18 cellular contexts compared by ENCODE assay signal in the genomic region with DNA sequence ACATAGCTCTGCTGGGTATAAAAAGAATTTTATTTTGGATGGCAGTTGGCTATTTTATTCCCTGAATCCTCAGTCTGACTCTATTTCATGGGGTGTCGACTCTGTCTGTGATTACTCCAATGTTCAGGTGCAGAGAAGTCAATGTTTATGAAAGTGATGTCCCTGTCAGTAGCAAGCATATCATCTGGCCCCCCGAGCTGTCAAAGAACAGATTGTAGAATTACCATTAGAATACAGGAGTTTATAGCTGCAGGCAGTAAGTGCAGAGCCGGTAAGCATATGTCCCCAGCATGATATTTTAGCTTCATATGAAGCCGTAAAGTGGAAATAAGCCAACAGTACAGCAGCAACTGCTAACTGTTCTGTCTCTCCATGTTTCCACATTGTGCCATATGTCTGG.
"Had no signal": no experiment of that assay in that cellular context is flagged by ENCODE, and none has a peak within 500 bp of the region (broad histone marks: within the 10 kb centered on the region; RNA-seq: fewer than 3 reads in every experiment).

No MANE protein-coding gene starts in this region.

- ATAC-seq: gastrocnemius medialis; left lobe of liver; mucosa of descending colon; natural killer cell treated with Interleukin-12 subunit alpha and Interleukin-12 subunit beta and Interleukin-15 and Interleukin-18, amount 100 ng/mL, for 72 hours; psoas muscle; sciatic nerve; stimulated activated memory B cell treated with anti-CD40 and anti-IgM and Interleukin-4, amounts not matched to agents 10 μg/mL and 1 μg/mL and 100 μg/mL, for 72 hours had no signal

- DNase-seq: effector memory CD4-positive, alpha-beta T cell; gastrocnemius medialis; islet precursor cell; mammary epithelial cell; mucosa of descending colon; psoas muscle; spleen; stimulated activated CD4-positive, alpha-beta T cell treated with anti-CD3 and anti-CD28 coated beads, Interleukin-15, amount 100 ng/mL, for 24 hours; stimulated activated CD4-positive, alpha-beta T cell treated with anti-CD3 and anti-CD28 coated beads, Interleukin-1b, Interleukin-23, amount 100 ng/mL, for 48 hours; stimulated activated CD4-positive, alpha-beta T cell treated with anti-CD3 and anti-CD28 coated beads, Interleukin-4, amount 100 ng/mL, for 24 hours; transverse colon had no signal

- H3K36me3 ChIP-seq: esophagus muscularis mucosa, gastrocnemius medialis, neutrophil, spleen, transverse colon had no signal

- H3K27me3 ChIP-seq: esophagus muscularis mucosa, gastrocnemius medialis, neutrophil, spleen, transverse colon had no signal

- H3K4me1 ChIP-seq: esophagus muscularis mucosa, gastrocnemius medialis, psoas muscle, spleen, transverse colon had no signal

- H3K27ac ChIP-seq: epithelial cell of prostate, esophagus muscularis mucosa, gastrocnemius medialis, neutrophil, psoas muscle, spleen, transverse colon had no signal

- H3K9me3 ChIP-seq: esophagus muscularis mucosa, gastrocnemius medialis, mucosa of descending colon, neutrophil, psoas muscle, transverse colon had no signal

- H3K4me3 ChIP-seq: esophagus muscularis mucosa, gastrocnemius medialis, mucosa of descending colon, psoas muscle, spleen, transverse colon had no signal
